In the genomic region with DNA sequence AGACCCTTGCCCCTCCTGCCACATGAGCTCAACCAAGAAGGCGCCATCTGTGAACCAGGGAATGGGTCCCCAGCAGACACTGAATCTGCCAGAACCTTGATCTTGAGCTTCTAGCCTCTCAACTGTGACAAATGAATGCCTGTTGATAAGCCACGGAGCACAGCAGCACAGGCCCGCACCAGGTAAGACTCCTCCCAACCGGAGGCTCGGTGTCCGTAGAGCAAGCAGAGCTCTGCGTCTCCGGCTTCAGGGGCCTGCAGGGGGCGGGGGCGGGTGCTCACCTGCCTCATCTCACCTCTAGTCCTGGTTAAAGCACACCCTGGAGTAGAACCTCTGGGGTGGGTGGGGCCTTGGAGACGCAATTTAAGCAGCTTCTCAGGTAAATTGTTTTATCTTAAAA, we compare ENCODE assay signal across 1 cellular context.
TF ChIP-seq lines count a peak whose summit lies in the region.

No MANE protein-coding gene starts in this region.

TF ChIP-seq in GM23338, 12 proteins besides CTCF, POLR2A, EP300 and RAD21 (continued from another document):
- TF ChIP-seq NANOG (IDR thresholded peaks at IDR 0.05; ENCODE audit: borderline replicate concordance) (no peak), STAT1 (IDR thresholded peaks at IDR 0.05; ENCODE audit: unreplicated experiment) (no peak), ZNF114 (CRISPR knock-in tag; IDR thresholded peaks at IDR 0.05) (no peak), CREB1 (CRISPR knock-in tag; IDR thresholded peaks at IDR 0.05; ENCODE audit: low read depth) (no peak), EZH2phosphoT487 (IDR thresholded peaks at IDR 0.05; ENCODE audit: unreplicated experiment) (no peak), JUNB (IDR thresholded peaks at IDR 0.05; ENCODE audit: unreplicated experiment) (no peak)
- TF ChIP-seq, protein P1, sequence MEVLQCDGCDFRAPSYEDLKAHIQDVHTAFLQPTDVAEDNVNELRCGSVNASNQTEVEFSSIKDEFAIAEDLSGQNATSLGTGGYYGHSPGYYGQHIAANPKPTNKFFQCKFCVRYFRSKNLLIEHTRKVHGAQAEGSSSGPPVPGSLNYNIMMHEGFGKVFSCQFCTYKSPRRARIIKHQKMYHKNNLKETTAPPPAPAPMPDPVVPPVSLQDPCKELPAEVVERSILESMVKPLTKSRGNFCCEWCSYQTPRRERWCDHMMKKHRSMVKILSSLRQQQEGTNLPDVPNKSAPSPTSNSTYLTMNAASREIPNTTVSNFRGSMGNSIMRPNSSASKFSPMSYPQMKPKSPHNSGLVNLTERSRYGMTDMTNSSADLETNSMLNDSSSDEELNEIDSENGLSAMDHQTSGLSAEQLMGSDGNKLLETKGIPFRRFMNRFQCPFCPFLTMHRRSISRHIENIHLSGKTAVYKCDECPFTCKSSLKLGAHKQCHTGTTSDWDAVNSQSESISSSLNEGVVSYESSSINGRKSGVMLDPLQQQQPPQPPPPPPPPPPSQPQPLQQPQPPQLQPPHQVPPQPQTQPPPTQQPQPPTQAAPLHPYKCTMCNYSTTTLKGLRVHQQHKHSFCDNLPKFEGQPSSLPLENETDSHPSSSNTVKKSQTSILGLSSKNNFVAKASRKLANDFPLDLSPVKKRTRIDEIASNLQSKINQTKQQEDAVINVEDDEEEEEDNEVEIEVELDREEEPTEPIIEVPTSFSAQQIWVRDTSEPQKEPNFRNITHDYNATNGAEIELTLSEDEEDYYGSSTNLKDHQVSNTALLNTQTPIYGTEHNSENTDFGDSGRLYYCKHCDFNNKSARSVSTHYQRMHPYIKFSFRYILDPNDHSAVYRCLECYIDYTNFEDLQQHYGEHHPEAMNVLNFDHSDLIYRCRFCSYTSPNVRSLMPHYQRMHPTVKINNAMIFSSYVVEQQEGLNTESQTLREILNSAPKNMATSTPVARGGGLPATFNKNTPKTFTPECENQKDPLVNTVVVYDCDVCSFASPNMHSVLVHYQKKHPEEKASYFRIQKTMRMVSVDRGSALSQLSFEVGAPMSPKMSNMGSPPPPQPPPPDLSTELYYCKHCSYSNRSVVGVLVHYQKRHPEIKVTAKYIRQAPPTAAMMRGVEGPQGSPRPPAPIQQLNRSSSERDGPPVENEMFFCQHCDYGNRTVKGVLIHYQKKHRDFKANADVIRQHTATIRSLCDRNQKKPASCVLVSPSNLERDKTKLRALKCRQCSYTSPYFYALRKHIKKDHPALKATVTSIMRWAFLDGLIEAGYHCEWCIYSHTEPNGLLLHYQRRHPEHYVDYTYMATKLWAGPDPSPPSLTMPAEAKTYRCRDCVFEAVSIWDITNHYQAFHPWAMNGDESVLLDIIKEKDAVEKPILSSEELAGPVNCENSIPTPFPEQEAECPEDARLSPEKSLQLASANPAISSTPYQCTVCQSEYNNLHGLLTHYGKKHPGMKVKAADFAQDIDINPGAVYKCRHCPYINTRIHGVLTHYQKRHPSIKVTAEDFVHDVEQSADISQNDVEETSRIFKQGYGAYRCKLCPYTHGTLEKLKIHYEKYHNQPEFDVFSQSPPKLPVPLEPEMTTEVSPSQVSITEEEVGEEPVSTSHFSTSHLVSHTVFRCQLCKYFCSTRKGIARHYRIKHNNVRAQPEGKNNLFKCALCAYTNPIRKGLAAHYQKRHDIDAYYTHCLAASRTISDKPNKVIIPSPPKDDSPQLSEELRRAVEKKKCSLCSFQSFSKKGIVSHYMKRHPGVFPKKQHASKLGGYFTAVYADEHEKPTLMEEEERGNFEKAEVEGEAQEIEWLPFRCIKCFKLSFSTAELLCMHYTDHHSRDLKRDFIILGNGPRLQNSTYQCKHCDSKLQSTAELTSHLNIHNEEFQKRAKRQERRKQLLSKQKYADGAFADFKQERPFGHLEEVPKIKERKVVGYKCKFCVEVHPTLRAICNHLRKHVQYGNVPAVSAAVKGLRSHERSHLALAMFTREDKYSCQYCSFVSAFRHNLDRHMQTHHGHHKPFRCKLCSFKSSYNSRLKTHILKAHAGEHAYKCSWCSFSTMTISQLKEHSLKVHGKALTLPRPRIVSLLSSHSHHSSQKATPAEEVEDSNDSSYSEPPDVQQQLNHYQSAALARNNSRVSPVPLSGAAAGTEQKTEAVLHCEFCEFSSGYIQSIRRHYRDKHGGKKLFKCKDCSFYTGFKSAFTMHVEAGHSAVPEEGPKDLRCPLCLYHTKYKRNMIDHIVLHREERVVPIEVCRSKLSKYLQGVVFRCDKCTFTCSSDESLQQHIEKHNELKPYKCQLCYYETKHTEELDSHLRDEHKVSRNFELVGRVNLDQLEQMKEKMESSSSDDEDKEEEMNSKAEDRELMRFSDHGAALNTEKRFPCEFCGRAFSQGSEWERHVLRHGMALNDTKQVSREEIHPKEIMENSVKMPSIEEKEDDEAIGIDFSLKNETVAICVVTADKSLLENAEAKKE (CRISPR knock-in tag; IDR thresholded peaks at IDR 0.05) = no peak
TF ChIP-seq in GM23338: peak in this region for 0.
